15 cellular contexts compared by ENCODE assay signal in the genomic region with DNA sequence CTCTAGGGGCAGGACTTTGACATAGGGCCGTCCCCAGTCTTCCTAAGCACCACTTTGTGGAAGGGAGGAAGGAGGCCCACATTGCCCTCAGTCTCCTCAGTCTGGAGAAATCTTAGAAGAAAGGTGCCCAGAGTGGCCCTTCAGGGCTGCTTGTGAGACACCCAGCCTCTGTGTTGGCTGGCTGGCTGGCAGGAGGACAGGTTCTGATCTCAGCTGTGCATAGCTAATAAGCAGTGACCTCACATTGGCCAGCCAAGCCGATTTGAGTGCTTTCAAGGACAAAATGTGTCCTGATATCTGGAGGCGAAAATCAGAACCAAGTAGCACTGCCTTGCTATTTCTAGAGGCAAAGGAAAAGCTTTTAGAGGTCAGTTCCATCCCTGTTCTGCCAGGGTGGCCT.
"Had no signal": no experiment of that assay in that cellular context is flagged by ENCODE, and none has a peak within 500 bp of the region (broad histone marks: within the 10 kb centered on the region; RNA-seq: fewer than 3 reads in every experiment).

No MANE protein-coding gene starts in this region.

- H3K4me3 Mint-ChIP-seq: activated T-helper 17 cell treated with anti-CD3 and anti-CD28 coated beads, Interleukin-2, amount 50 U/mL, for 72 hours; immature natural killer cell; natural killer cell treated with Interleukin-12 subunit alpha and Interleukin-12 subunit beta and Interleukin-15 and Interleukin-18, amount 100 ng/mL, for 72 hours; T-cell had no signal

- H3K27ac Mint-ChIP-seq: activated T-helper 17 cell treated with anti-CD3 and anti-CD28 coated beads, Interleukin-2, amount 50 U/mL, for 72 hours; immature natural killer cell; natural killer cell treated with Interleukin-12 subunit alpha and Interleukin-12 subunit beta and Interleukin-15 and Interleukin-18, amount 100 ng/mL, for 72 hours; T-cell had no signal

- H3K36me3 Mint-ChIP-seq: T-cell had no signal

- H3K36me3 ChIP-seq: tibial artery, uterus had no signal

- H3K9me3 Mint-ChIP-seq: activated T-helper 17 cell treated with anti-CD3 and anti-CD28 coated beads, Interleukin-2, amount 50 U/mL, for 72 hours had no signal

- H3K9me3 ChIP-seq: psoas muscle, uterus had no signal

- DNase-seq: activated CD4-positive, alpha-beta T cell treated with anti-CD3 and anti-CD28 coated beads for 1 hour; activated CD4-positive, alpha-beta T cell treated with anti-CD3 and anti-CD28 coated beads, Interleukin-2, amount 50 U/mL, for 48 hours; activated naive CD4-positive, alpha-beta T cell treated with Interleukin-2 at 50 U/mL for 16 hours; aorta; erythroblast; immature natural killer cell; psoas muscle; stimulated activated CD4-positive, alpha-beta T cell treated with anti-CD3 and anti-CD28 coated beads, Interleukin-1b, Interleukin-23, amount 100 ng/mL, for 48 hours; T-cell; tibial artery; uterus had no signal

- H3K27me3 ChIP-seq: tibial artery, uterus had no signal

- ATAC-seq: activated T-helper 17 cell treated with anti-CD3 and anti-CD28 coated beads, Interleukin-2, amount 50 U/mL, for 72 hours; natural killer cell treated with Interleukin-12 subunit alpha and Interleukin-12 subunit beta and Interleukin-15 and Interleukin-18, amount 100 ng/mL, for 72 hours; psoas muscle; T-cell had no signal

- H3K4me3 ChIP-seq: dorsolateral prefrontal cortex, psoas muscle, SK-N-MC, tibial artery, uterus had no signal

- H3K27ac ChIP-seq: dorsolateral prefrontal cortex, psoas muscle, SK-N-MC, tibial artery, uterus had no signal

- H3K4me1 ChIP-seq: psoas muscle, tibial artery, uterus had no signal
